ENCODE assay signal across 8 cellular contexts in genomic region chr20:32109392-32110172, GRCh38. TPM values are rescaled to one million over a fixed set of nuclear protein-coding genes. Genes with fewer than 3 reads are reported as not detected.
A peak's percentile ranks its signal among the peaks of the same experiment; 100 is the strongest.
DNase-seq lines count a peak whose midpoint lies in the region; ATAC-seq and TF ChIP-seq lines count a peak whose summit lies in the region.

Gene TM9SF4 (plus strand): TSS chr20:32109714. CDS start chr20:32109741, 27 bp downstream.

- POLR2A ChIA-PET in RWPE1 (lab: Yijun Ruan, JAX; ENCODE audit: low non-redundant PET) = no interaction called here
- POLR2A ChIA-PET in naive thymus-derived CD8-positive, alpha-beta T cell (lab: Charles Lee) = interaction anchor here (0.6 to 1.4 kb wide), 3 partner anchors 7 to 143 kb away, joined by 3 to 4 read pairs (median 3); no protein-coding TSS in a partner anchor

- H3K4me1 Mint-ChIP-seq in activated T-helper 2 cell treated with anti-CD3 and anti-CD28 coated beads, Interferon-gamma antibody, Interleukin-2, Interleukin-4, amounts not matched to agents 10 μg/mL and 5 μg/mL and 100 μg/mL, durations not matched to agents 14 hours and 24 hours and 36 hours (ENCODE audit: low read depth) = peaks cover 17% of the 10 kb centered on the region
- peaks cover 16 to 50% (median 40%) of the 10 kb centered on the region in 4 donors for H3K4me1 Mint-ChIP-seq in naive thymus-derived CD8-positive, alpha-beta T cell

- H3K9me3 Mint-ChIP-seq in activated T-helper 2 cell treated with anti-CD3 and anti-CD28 coated beads, Interferon-gamma antibody, Interleukin-2, Interleukin-4, amounts not matched to agents 10 μg/mL and 5 μg/mL and 100 μg/mL, durations not matched to agents 14 hours and 24 hours and 36 hours = no peaks in the 10 kb centered on the region
- no peaks in the 10 kb centered on the region for H3K9me3 Mint-ChIP-seq in naive thymus-derived CD8-positive, alpha-beta T cell

- ATAC-seq in naive thymus-derived CD8-positive, alpha-beta T cell = peak; percentile 86 to 88

- peak within 1 kb of the TSS; percentile 99 for H3K27ac Mint-ChIP-seq in activated T-helper 2 cell treated with anti-CD3 and anti-CD28 coated beads, Interferon-gamma antibody, Interleukin-2, Interleukin-4, amounts not matched to agents 10 μg/mL and 5 μg/mL and 100 μg/mL, durations not matched to agents 14 hours and 24 hours and 36 hours
- H3K27ac Mint-ChIP-seq in naive thymus-derived CD8-positive, alpha-beta T cell = peak within 1 kb of the TSS; percentile 97 to 100 (median 100)

- peaks cover 3% of the 10 kb centered on the region for H3K27me3 Mint-ChIP-seq in activated T-helper 2 cell treated with anti-CD3 and anti-CD28 coated beads, Interferon-gamma antibody, Interleukin-2, Interleukin-4, amounts not matched to agents 10 μg/mL and 5 μg/mL and 100 μg/mL, durations not matched to agents 14 hours and 24 hours and 36 hours (ENCODE audit: low read depth)
- no peaks in the 10 kb centered on the region for H3K27me3 Mint-ChIP-seq in naive thymus-derived CD8-positive, alpha-beta T cell

- peak; percentile 93 for DNase-seq in Daoy (ENCODE audit: low read depth)
- peak; percentile 91 for DNase-seq in GOT3 (lab: John Stamatoyannopoulos, UW)
- peak; percentile 85 for DNase-seq in LNCaP clone FGC (ENCODE audit: low read depth)
- DNase-seq in RWPE1 (ENCODE audit: low spot score) = peak; percentile 97
- peak; percentile 86 for DNase-seq in activated T-helper 2 cell treated with anti-CD3 and anti-CD28 coated beads, Interferon-gamma antibody, Interleukin-2, Interleukin-4, amounts not matched to agents 10 μg/mL and 5 μg/mL and 100 μg/mL, durations not matched to agents 14 hours and 24 hours and 36 hours (ENCODE audit: low spot score)
- peak; percentile 93 for DNase-seq in fibroblast of mammary gland (ENCODE audit: low read depth)
- peak; percentile 76 to 98 (median 90) for DNase-seq in naive thymus-derived CD8-positive, alpha-beta T cell
- DNase-seq in stimulated activated naive CD4-positive, alpha-beta T cell (lab: John Stamatoyannopoulos, UW) = peak; percentile 81 to 100 (median 92)

- CTCF ChIA-PET in RWPE1 (lab: Yijun Ruan, JAX) = interaction anchor here (0.6 to 1.6 kb wide), 3 partner anchors 78 to 257 kb away, joined by 3 to 6 read pairs (median 4); no protein-coding TSS in a partner anchor

- peak within 1 kb of the TSS; percentile 95 for H3K4me3 Mint-ChIP-seq in activated T-helper 2 cell treated with anti-CD3 and anti-CD28 coated beads, Interferon-gamma antibody, Interleukin-2, Interleukin-4, amounts not matched to agents 10 μg/mL and 5 μg/mL and 100 μg/mL, durations not matched to agents 14 hours and 24 hours and 36 hours (ENCODE audit: low read depth)
- peak within 1 kb of the TSS; percentile 86 to 100 (median 96) for H3K4me3 Mint-ChIP-seq in naive thymus-derived CD8-positive, alpha-beta T cell

- H3K27ac ChIP-seq in RWPE1 = peak within 1 kb of the TSS; percentile 89

- H3K4me3 ChIP-seq in LNCaP clone FGC (ENCODE audit: low read depth, low read length) (peak within 1 kb of the TSS; percentile 99), fibroblast of mammary gland (ENCODE audit: control insufficient read depth, low read depth, low read length) (peak within 1 kb of the TSS; percentile 82)

- intact Hi-C loops in activated T-helper 2 cell treated with anti-CD3 and anti-CD28 coated beads, Interferon-gamma antibody, Interleukin-2, Interleukin-4, amounts not matched to agents 10 μg/mL and 5 μg/mL and 100 μg/mL, durations not matched to agents 14 hours and 24 hours and 36 hours (cut with micrococcal nuclease) = loop anchor here (2.0 kb wide), 1 partner anchor 95 kb away; no protein-coding TSS in a partner anchor

- no peak for TF ChIP-seq CTCF in LNCaP clone FGC (IDR thresholded peaks at IDR 0.05; ENCODE audit: control insufficient read depth, extremely low read depth, insufficient read depth)
- TF ChIP-seq CTCF in RWPE1 (conservative IDR thresholded peaks at IDR 0.05; ENCODE audit: low read depth) = no peak
- no peak for TF ChIP-seq CTCF in fibroblast of mammary gland (conservative IDR thresholded peaks at IDR 0.05; ENCODE audit: control insufficient read depth, insufficient read depth, low read depth, low read length)

- peaks cover 8% of the 10 kb centered on the region for H3K36me3 Mint-ChIP-seq in activated T-helper 2 cell treated with anti-CD3 and anti-CD28 coated beads, Interferon-gamma antibody, Interleukin-2, Interleukin-4, amounts not matched to agents 10 μg/mL and 5 μg/mL and 100 μg/mL, durations not matched to agents 14 hours and 24 hours and 36 hours (ENCODE audit: low read depth)
- peaks cover 0 to 11% (median 0%) of the 10 kb centered on the region in 3 donors for H3K36me3 Mint-ChIP-seq in naive thymus-derived CD8-positive, alpha-beta T cell

RNA-seq across cellular contexts. Expression of gene TM9SF4, which starts in this region (rescaled TPM):
- 17.9 and 21.4 TPM in 2 replicates for total RNA-seq in Daoy (2014; rRNA removed; shearing (Covaris generic))
- total RNA-seq in activated T-helper 2 cell treated with anti-CD3 and anti-CD28 coated beads, Interferon-gamma antibody, Interleukin-2, Interleukin-4, amounts not matched to agents 10 μg/mL and 5 μg/mL and 100 μg/mL, durations not matched to agents 14 hours and 24 hours and 36 hours = 47.7 and 49.2 TPM in 2 replicates
- 10 to 100 TPM; 42.6 to 44.3 TPM for total RNA-seq in naive thymus-derived CD8-positive, alpha-beta T cell
- polyA plus RNA-seq in naive thymus-derived CD8-positive, alpha-beta T cell = 10 to 100 TPM; 31.5 to 43.4 (median 33.3) TPM

Comparison
In these comparisons a context has a peak if more than half of its experiments do, and no peak if none do; other contexts are left out.
1. Peak in every context shown above with its lines: DNase-seq, ATAC-seq, H3K4me3 ChIP-seq and H3K27ac ChIP-seq.